20 cellular contexts compared by ENCODE assay signal in the genomic region with DNA sequence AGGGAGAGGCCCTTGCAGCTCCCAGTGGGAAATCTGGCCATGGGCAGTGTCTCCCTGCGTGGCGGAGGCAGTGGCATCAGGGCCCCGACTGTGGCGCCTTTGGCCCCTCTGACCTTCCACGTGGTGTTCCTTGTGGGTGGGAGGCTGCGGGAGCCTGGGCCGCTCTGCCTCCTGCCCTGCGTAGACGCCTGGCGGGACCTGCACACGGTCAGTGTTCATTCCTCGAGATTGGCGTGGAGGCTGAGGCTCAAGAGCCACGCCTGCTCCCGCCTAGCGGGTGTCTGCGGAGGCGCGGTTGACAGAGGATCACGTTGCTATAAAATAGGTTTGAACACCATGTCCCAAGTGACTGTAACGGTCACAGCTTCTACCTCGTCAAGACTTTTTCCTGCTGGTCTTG. TPM values are rescaled to one million over a fixed set of nuclear protein-coding genes. Genes with fewer than 3 reads are reported as not detected.
DNase-seq lines count a peak whose midpoint lies in the region; ATAC-seq and TF ChIP-seq lines count a peak whose summit lies in the region.
"Had no signal": no experiment of that assay in that cellular context is flagged by ENCODE, and none has a peak within 500 bp of the region (broad histone marks: within the 10 kb centered on the region; RNA-seq: fewer than 3 reads in every experiment).

No MANE protein-coding gene starts in this region.

- H3F3A ChIP-seq in GM23338 (replicated peaks; ENCODE audit: low read depth): peaks cover 2% of the 10 kb centered on the region; the same call in 1 of the 2 replicates

- H3K4me3 Mint-ChIP-seq in GM23338 (no peak overlapping the region), osteocyte (ENCODE audit: unreplicated experiment) (no peak overlapping the region)
- H3K4me3 Mint-ChIP-seq: activated CD4-positive, alpha-beta T cell treated with anti-CD3 and anti-CD28 coated beads, Interleukin-2, amount 10 ng/mL, durations not matched to agents 24 days and 14 days; activated naive CD4-positive, alpha-beta T cell treated with anti-CD3 and anti-CD28 coated beads, Interleukin-2, amount 50 U/mL, for 24 hours; activated T-cell treated with anti-CD3 and anti-CD28 coated beads, Interleukin-2, amount 50 U/mL, for 72 hours; immature natural killer cell; nephron progenitor cell; T-helper 17 cell had no signal

- H3K4me2 ChIP-seq in GM23338: no peak overlapping the region

- H2AFZ ChIP-seq in GM23338: no peak overlapping the region

- H3K27me3 Mint-ChIP-seq in GM23338 (ENCODE audit: insufficient read depth, low read depth, poor library complexity) (peaks cover 6% of the 10 kb centered on the region), osteocyte (ENCODE audit: unreplicated experiment) (no peaks in the 10 kb centered on the region)
- H3K27me3 Mint-ChIP-seq: activated CD4-positive, alpha-beta T cell treated with anti-CD3 and anti-CD28 coated beads, Interleukin-2, amount 10 ng/mL, durations not matched to agents 24 days and 14 days; activated naive CD4-positive, alpha-beta T cell treated with anti-CD3 and anti-CD28 coated beads, Interleukin-2, amount 50 U/mL, for 24 hours; progenitor cell of endocrine pancreas had no signal

- no peaks in the 10 kb centered on the region for H3K79me2 ChIP-seq in GM23338 (replicated peaks; ENCODE audit: insufficient read depth)

- DNase-seq in BE2C: peak; percentile 15
- no peak for DNase-seq in GM23338 (ENCODE audit: low spot score)
- DNase-seq in RWPE1 (ENCODE audit: low spot score): no peak
- peak in 1 of 3 donors; percentile 45 for DNase-seq in mucosa of descending colon
- DNase-seq in NCI-H2171 treated with DMSO at 0.1 percent for 48 hours (lab: John Stamatoyannopoulos, UW): no peak
- DNase-seq in coronary artery (ENCODE audit: low spot score): no peak
- no peak for DNase-seq in osteocyte (ENCODE audit: extremely low spot score, unreplicated experiment)
- DNase-seq: activated CD4-positive, alpha-beta T cell treated with anti-CD3 and anti-CD28 coated beads, Interleukin-2, amount 10 ng/mL, durations not matched to agents 24 days and 14 days; activated T-cell treated with anti-CD3 and anti-CD28 coated beads, Interleukin-2, amount 50 U/mL, for 72 hours; central memory CD4-positive, alpha-beta T cell; DMS79; dorsolateral prefrontal cortex; immature natural killer cell; NCI-H1694; NCI-H774; nephron progenitor cell; T-helper 17 cell had no signal

- H3K4me3 ChIP-seq in BE2C (ENCODE audit: low read depth, low read length): no peak overlapping the region
- no peak overlapping the region for H3K4me3 ChIP-seq in GM23338
- H3K4me3 ChIP-seq in mucosa of descending colon: no peak overlapping the region
- no peak overlapping the region for H3K4me3 ChIP-seq in coronary artery
- H3K4me3 ChIP-seq: dorsolateral prefrontal cortex had no signal

- ATAC-seq in GM23338 (no peak), mucosa of descending colon (peak; percentile 24)
- ATAC-seq: activated T-cell treated with anti-CD3 and anti-CD28 coated beads, Interleukin-2, amount 50 U/mL, for 72 hours; T-helper 17 cell had no signal

- H3K27me3 ChIP-seq in BE2C (no peaks in the 10 kb centered on the region), GM23338 (ENCODE audit: insufficient read depth) (no peaks in the 10 kb centered on the region)
- H3K27me3 ChIP-seq: dorsolateral prefrontal cortex had no signal

- H3K9me3 Mint-ChIP-seq in GM23338 (no peaks in the 10 kb centered on the region), osteocyte (ENCODE audit: unreplicated experiment) (no peaks in the 10 kb centered on the region)
- H3K9me3 Mint-ChIP-seq: activated CD4-positive, alpha-beta T cell treated with anti-CD3 and anti-CD28 coated beads, Interleukin-2, amount 10 ng/mL, durations not matched to agents 24 days and 14 days; activated naive CD4-positive, alpha-beta T cell treated with anti-CD3 and anti-CD28 coated beads, Interleukin-2, amount 50 U/mL, for 24 hours; activated T-cell treated with anti-CD3 and anti-CD28 coated beads, Interleukin-2, amount 50 U/mL, for 72 hours; immature natural killer cell; nephron progenitor cell had no signal

- H3K9me2 ChIP-seq in GM23338 (ENCODE audit: insufficient read depth): no peaks in the 10 kb centered on the region

- TF ChIP-seq CTCF in BE2C (IDR thresholded peaks at IDR 0.05; ENCODE audit: low read depth, low read length): no peak
- no peak for TF ChIP-seq CTCF in GM23338 (conservative IDR thresholded peaks at IDR 0.05; ENCODE audit: low read depth in 2 of 2)
- TF ChIP-seq CTCF in RWPE1 (conservative IDR thresholded peaks at IDR 0.05; ENCODE audit: low read depth): no peak
- no peak for TF ChIP-seq CTCF in mucosa of descending colon (IDR thresholded peaks at IDR 0.05)
- no peak for TF ChIP-seq CTCF in coronary artery (IDR thresholded peaks at IDR 0.05)
- TF ChIP-seq CTCF in osteocyte (IDR thresholded peaks at IDR 0.05): no peak

- H4K20me1 ChIP-seq in GM23338 (replicated peaks; ENCODE audit: insufficient read depth): no peaks in the 10 kb centered on the region

- intact Hi-C loops in mucosa of descending colon (cut with DNase I, micrococcal nuclease): no loop called here

- H3K27ac Mint-ChIP-seq in GM23338 (no peak overlapping the region), osteocyte (ENCODE audit: unreplicated experiment) (no peak overlapping the region)
- H3K27ac Mint-ChIP-seq: activated CD4-positive, alpha-beta T cell treated with anti-CD3 and anti-CD28 coated beads, Interleukin-2, amount 10 ng/mL, durations not matched to agents 24 days and 14 days; activated naive CD4-positive, alpha-beta T cell treated with anti-CD3 and anti-CD28 coated beads, Interleukin-2, amount 50 U/mL, for 24 hours; activated T-cell treated with anti-CD3 and anti-CD28 coated beads, Interleukin-2, amount 50 U/mL, for 72 hours; immature natural killer cell; nephron progenitor cell; progenitor cell of endocrine pancreas; T-helper 17 cell had no signal

- no peaks in the 10 kb centered on the region for H3K9me3 ChIP-seq in BE2C
- H3K9me3 ChIP-seq in mucosa of descending colon: no peaks in the 10 kb centered on the region

- H3K4me1 Mint-ChIP-seq in GM23338: peaks cover 25% of the 10 kb centered on the region
- H3K4me1 Mint-ChIP-seq in osteocyte (ENCODE audit: unreplicated experiment): peaks cover 19% of the 10 kb centered on the region
- H3K4me1 Mint-ChIP-seq: immature natural killer cell had no signal

- H3K36me3 Mint-ChIP-seq in GM23338 (ENCODE audit: low read depth) (peaks cover 15% of the 10 kb centered on the region; the same call in 2 of the 3 replicates), osteocyte (ENCODE audit: unreplicated experiment) (no peaks in the 10 kb centered on the region)
- H3K36me3 Mint-ChIP-seq: activated naive CD4-positive, alpha-beta T cell treated with anti-CD3 and anti-CD28 coated beads, Interleukin-2, amount 50 U/mL, for 24 hours; immature natural killer cell had no signal

- H3K4me1 ChIP-seq in BE2C (peaks cover 16% of the 10 kb centered on the region), GM23338 (ENCODE audit: insufficient read depth) (no peaks in the 10 kb centered on the region), mucosa of descending colon (ENCODE audit: low read depth) (peaks cover 24% of the 10 kb centered on the region)

- POLR2A ChIA-PET in RWPE1 (lab: Yijun Ruan, JAX; ENCODE audit: low non-redundant PET): no interaction called here

- H3K27ac ChIP-seq in GM23338 (ENCODE audit: low read depth): peak overlapping the region; percentile 63; the same call in 1 of the 2 replicates
- H3K27ac ChIP-seq in RWPE1: peak overlapping the region; percentile 71
- no peak overlapping the region for H3K27ac ChIP-seq in coronary artery

- H3K36me3 ChIP-seq in BE2C: no peaks in the 10 kb centered on the region
- no peaks in the 10 kb centered on the region for H3K36me3 ChIP-seq in GM23338 (ENCODE audit: insufficient read depth)
- no peaks in the 10 kb centered on the region for H3K36me3 ChIP-seq in mucosa of descending colon (ENCODE audit: low read depth)

- CTCF ChIA-PET in RWPE1 (lab: Yijun Ruan, JAX): interaction anchor here (0.6 kb wide), 1 partner anchor 42 kb away, joined by 3 read pairs; no protein-coding TSS in a partner anchor

TF ChIP-seq in GM23338, 12 proteins besides CTCF, POLR2A, EP300 and RAD21 (continues in another document):
- TF ChIP-seq, protein P1, sequence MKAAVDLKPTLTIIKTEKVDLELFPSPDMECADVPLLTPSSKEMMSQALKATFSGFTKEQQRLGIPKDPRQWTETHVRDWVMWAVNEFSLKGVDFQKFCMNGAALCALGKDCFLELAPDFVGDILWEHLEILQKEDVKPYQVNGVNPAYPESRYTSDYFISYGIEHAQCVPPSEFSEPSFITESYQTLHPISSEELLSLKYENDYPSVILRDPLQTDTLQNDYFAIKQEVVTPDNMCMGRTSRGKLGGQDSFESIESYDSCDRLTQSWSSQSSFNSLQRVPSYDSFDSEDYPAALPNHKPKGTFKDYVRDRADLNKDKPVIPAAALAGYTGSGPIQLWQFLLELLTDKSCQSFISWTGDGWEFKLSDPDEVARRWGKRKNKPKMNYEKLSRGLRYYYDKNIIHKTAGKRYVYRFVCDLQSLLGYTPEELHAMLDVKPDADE (IDR thresholded peaks at IDR 0.05): no peak
- TF ChIP-seq ZNF114 (CRISPR knock-in tag; IDR thresholded peaks at IDR 0.05): no peak
- no peak for TF ChIP-seq ZNF331 (CRISPR knock-in tag; IDR thresholded peaks at IDR 0.05; ENCODE audit: low read depth)
- no peak for TF ChIP-seq EZH2phosphoT487 (IDR thresholded peaks at IDR 0.05; ENCODE audit: unreplicated experiment)

RNA-seq across cellular contexts. Expression of a gene that starts 14.0 kb away (rescaled TPM):
- polyA plus RNA-seq in BE2C (2012; ENCODE audit: insufficient read depth, insufficient read length, low read depth): 5.9 TPM
- 110 and 113 TPM in 2 replicates for total RNA-seq in GM23338 (2014; rRNA removed; shearing (Covaris generic))
- 74.9 and 79.4 TPM in 2 replicates for polyA plus RNA-seq in GM23338 (2016; fragmentation: Nextera tagmentation; extraction: Ambion mirVana)
- total RNA-seq in mucosa of descending colon (10 to 100 TPM in 1 of 3 donors, 1 to 10 TPM in 1, under 1 TPM in 1; 0.70 to 12.4 (median 2.3) TPM), osteocyte (1.7 and 1.8 TPM in 2 replicates)
- total RNA-seq: activated CD4-positive, alpha-beta T cell treated with anti-CD3 and anti-CD28 coated beads, Interleukin-2, amount 10 ng/mL, durations not matched to agents 24 days and 14 days; mononuclear cell; T-helper 17 cell had no signal

RNA-seq across cellular contexts. Expression of a gene that starts 26.2 kb away (rescaled TPM):
- polyA plus RNA-seq in BE2C (2012; ENCODE audit: insufficient read depth, insufficient read length, low read depth): 138 TPM
- 48.8 and 50.6 TPM in 2 replicates for total RNA-seq in GM23338 (2014; rRNA removed; shearing (Covaris generic))
- polyA plus RNA-seq in GM23338 (2016; fragmentation: Nextera tagmentation; extraction: Ambion mirVana): 9.6 and 12.3 TPM in 2 replicates
- total RNA-seq in mucosa of descending colon (10 to 100 TPM; 39.3 to 63.1 (median 48.5) TPM), osteocyte (47.2 and 48.9 TPM in 2 replicates)

RNA-seq across cellular contexts. Expression of a gene that starts 30.8 kb away (rescaled TPM):
- 8.8 TPM for polyA plus RNA-seq in BE2C (2012; ENCODE audit: insufficient read depth, insufficient read length, low read depth)
- total RNA-seq in GM23338 (2014; rRNA removed; shearing (Covaris generic)): 18.8 and 19.3 TPM in 2 replicates
- 5.4 and 5.8 TPM in 2 replicates for polyA plus RNA-seq in GM23338 (2016; fragmentation: Nextera tagmentation; extraction: Ambion mirVana)
- total RNA-seq in mucosa of descending colon: 10 to 100 TPM in 1 of 3 donors, 1 to 10 TPM in 2; 4.3 to 13.3 (median 6.6) TPM
- total RNA-seq in osteocyte: 12.2 and 12.8 TPM in 2 replicates

RNA-seq across cellular contexts. Expression of a gene that starts 34.5 kb away (rescaled TPM):
- 28.1 TPM for polyA plus RNA-seq in BE2C (2012; ENCODE audit: insufficient read depth, insufficient read length, low read depth)
- 24.3 and 26.0 TPM in 2 replicates for total RNA-seq in GM23338 (2014; rRNA removed; shearing (Covaris generic))
- 19.7 and 20.9 TPM in 2 replicates for polyA plus RNA-seq in GM23338 (2016; fragmentation: Nextera tagmentation; extraction: Ambion mirVana)
- 10 to 100 TPM in 1 of 3 donors, 1 to 10 TPM in 2; 7.1 to 11.0 (median 8.3) TPM for total RNA-seq in mucosa of descending colon
- total RNA-seq in osteocyte: 11.2 and 11.4 TPM in 2 replicates

Comparison
In these comparisons a context has a peak if more than half of its experiments do, and no peak if none do; other contexts are left out.
1. H3K27ac ChIP-seq: peak in GM23338 (single experiment) and RWPE1 (single experiment); none in coronary artery (0 of 2).